ENCODE assay signal across 1 cellular context in genomic region chr18:22168360-22168921, GRCh38.
TF ChIP-seq lines count a peak whose summit lies in the region.

No MANE protein-coding gene starts in this region.

TF ChIP-seq in IMR-90, 13 proteins besides CTCF, POLR2A, EP300 and RAD21:
- TF ChIP-seq FOS (IDR thresholded peaks at IDR 0.05; ENCODE audit: low read depth, low read length) (no peak), BHLHE40 (IDR thresholded peaks at IDR 0.05; ENCODE audit: low read depth, low read length) (no peak), NFE2L2 (IDR thresholded peaks at IDR 0.05; ENCODE audit: low read depth, low read length) (no peak), MXI1 (IDR thresholded peaks at IDR 0.05; ENCODE audit: borderline replicate concordance, low read depth, low read length) (no peak), CEBPB (IDR thresholded peaks at IDR 0.05; ENCODE audit: low read depth, low read length) (no peak), SMC3 (IDR thresholded peaks at IDR 0.05; ENCODE audit: low read depth, low read length) (no peak), ELK1 (IDR thresholded peaks at IDR 0.05; ENCODE audit: borderline replicate concordance, low read depth, low read length) (no peak), CHD1 (IDR thresholded peaks at IDR 0.05; ENCODE audit: low read depth, low read length) (no peak), USF2 (IDR thresholded peaks at IDR 0.05; ENCODE audit: low read depth, low read length) (no peak), MAFK (IDR thresholded peaks at IDR 0.05; ENCODE audit: low read depth, low read length) (no peak), RCOR1 (IDR thresholded peaks at IDR 0.05; ENCODE audit: insufficient replicate concordance, low read length) (no peak), RFX5 (IDR thresholded peaks at IDR 0.05; ENCODE audit: low read depth, low read length) (no peak), MAZ (IDR thresholded peaks at IDR 0.05; ENCODE audit: borderline replicate concordance, low read depth, low read length) (no peak)
TF ChIP-seq in IMR-90: peak in this region for 0.
